ENCODE assay signal across 12 cellular contexts in genomic region chr3:46913644-46914043, GRCh38. TPM values are rescaled to one million over a fixed set of nuclear protein-coding genes. Genes with fewer than 3 reads are reported as not detected.
DNase-seq lines count a peak whose midpoint lies in the region; ATAC-seq, FAIRE-seq and TF ChIP-seq lines count a peak whose summit lies in the region.
"Had no signal": no experiment of that assay in that cellular context is flagged by ENCODE, and none has a peak within 500 bp of the region (broad histone marks: within the 10 kb centered on the region; RNA-seq: fewer than 3 reads in every experiment).

No MANE protein-coding gene starts in this region.

- peaks cover 15% of the 10 kb centered on the region for H3K4me1 Mint-ChIP-seq in osteocyte (ENCODE audit: unreplicated experiment)

- no peak overlapping the region for H3K4me3 ChIP-seq in SJCRH30
- H3K4me3 ChIP-seq: BLaER1 treated with 17β-estradiol and CSF1 and Interleukin-3, amounts not matched to agents 10 nM and 100 nM had no signal

- no peak for FAIRE-seq in HTR-8/SVneo (lab: Jason Lieb, UNC)
- FAIRE-seq: islet of Langerhans had no signal

- no peak for ATAC-seq in GM18907 (IDR thresholded peaks at IDR 0.05; ENCODE audit: unreplicated experiment)

- H3K9me3 Mint-ChIP-seq in osteocyte (ENCODE audit: unreplicated experiment), result peaks cover 6% of the 10 kb centered on the region
- H3K9me3 Mint-ChIP-seq: activated naive CD4-positive, alpha-beta T cell treated with anti-CD3 and anti-CD28 coated beads for 36 hours had no signal

- TF ChIP-seq CTCF in osteocyte (IDR thresholded peaks at IDR 0.05), result no peak

- peaks cover 25% of the 10 kb centered on the region for H3K36me3 Mint-ChIP-seq in osteocyte (ENCODE audit: unreplicated experiment)

- H3K36me3 ChIP-seq in SJCRH30, result peaks cover 20% of the 10 kb centered on the region

- no peak overlapping the region for H3K27ac Mint-ChIP-seq in osteocyte (ENCODE audit: unreplicated experiment)
- H3K27ac Mint-ChIP-seq: activated naive CD4-positive, alpha-beta T cell treated with anti-CD3 and anti-CD28 coated beads for 36 hours had no signal

- no peaks in the 10 kb centered on the region for H3K27me3 ChIP-seq in SJCRH30
- H3K27me3 ChIP-seq: BLaER1 treated with 17β-estradiol and CSF1 and Interleukin-3, amounts not matched to agents 10 nM and 100 nM had no signal

- DNase-seq in A172 (ENCODE audit: low spot score) (peak; percentile 77), HTR-8/SVneo (ENCODE audit: insufficient read length, low spot score) (peak; percentile 59), SJCRH30 (peak; percentile 69 to 80), cardiac septum (ENCODE audit: low spot score) (peak; percentile 75), osteocyte (ENCODE audit: extremely low spot score, unreplicated experiment) (no peak), SK-N-DZ (ENCODE audit: low spot score) (no peak)
- no peak for DNase-seq in stimulated activated naive CD4-positive, alpha-beta T cell (lab: John Stamatoyannopoulos, UW)
- DNase-seq: activated naive CD4-positive, alpha-beta T cell treated with anti-CD3 and anti-CD28 coated beads for 36 hours had no signal

- H3K4me1 ChIP-seq in SJCRH30, result peaks cover 19% of the 10 kb centered on the region

- no peaks in the 10 kb centered on the region for H3K27me3 Mint-ChIP-seq in osteocyte (ENCODE audit: unreplicated experiment)

- intact Hi-C loops in cardiac septum (cut with DNase I), result no loop called here

- peaks cover 5% of the 10 kb centered on the region; the same call in 1 of the 2 replicates for H3K9me3 ChIP-seq in SJCRH30 (replicated peaks)

- H3K27ac ChIP-seq in SJCRH30, result no peak overlapping the region
- H3K27ac ChIP-seq: BLaER1 treated with 17β-estradiol and CSF1 and Interleukin-3, amounts not matched to agents 10 nM and 100 nM had no signal

- no peak overlapping the region for H3K4me3 Mint-ChIP-seq in osteocyte (ENCODE audit: unreplicated experiment)
- H3K4me3 Mint-ChIP-seq: activated naive CD4-positive, alpha-beta T cell treated with anti-CD3 and anti-CD28 coated beads for 36 hours had no signal

RNA-seq across cellular contexts. Expression of gene PTH1R, which starts 36.1 kb away (rescaled TPM):
- total RNA-seq in A172 (2014; rRNA removed; shearing (Covaris generic)), result 2.8 and 4.9 TPM in 2 replicates
- total RNA-seq in SJCRH30 (2014; rRNA removed; shearing (Covaris generic)), result 6.6 and 6.7 TPM in 2 replicates
- total RNA-seq in cardiac septum (5.4 TPM), osteocyte (12.9 and 15.4 TPM in 2 replicates)
- 0.43 and 0.46 TPM in 2 replicates for polyA plus RNA-seq in SK-N-DZ (2014; cell fraction: cytosol; rRNA removed)
- 1.3 and 2.0 TPM in 2 replicates for polyA plus RNA-seq in SK-N-DZ (2014; cell fraction: nucleus; rRNA removed)
- total RNA-seq: activated naive CD4-positive, alpha-beta T cell treated with anti-CD3 and anti-CD28 coated beads for 36 hours; SK-MEL-5 had no signal

RNA-seq across cellular contexts. Expression of gene MYL3, which starts 50.4 kb away (rescaled TPM):
- 0.57 and 1.3 TPM in 2 replicates for total RNA-seq in A172 (2014; rRNA removed; shearing (Covaris generic))
- total RNA-seq in SJCRH30 (2014; rRNA removed; shearing (Covaris generic)), result not detected in 2 replicates
- total RNA-seq in cardiac septum (3,804 TPM), osteocyte (1.6 and 3.0 TPM in 2 replicates)
- polyA plus RNA-seq in SK-N-DZ (2014; cell fraction: cytosol; rRNA removed), result not detected in 2 replicates
- polyA plus RNA-seq in SK-N-DZ (2014; cell fraction: nucleus; rRNA removed), result not detected in 2 replicates
- total RNA-seq: activated naive CD4-positive, alpha-beta T cell treated with anti-CD3 and anti-CD28 coated beads for 36 hours; SK-MEL-5 had no signal

Comparison
In these comparisons a context has a peak if more than half of its experiments do, and no peak if none do; other contexts are left out.
1. DNase-seq: peak in A172 (single experiment), HTR-8/SVneo (single experiment), SJCRH30 (2 of 2) and cardiac septum (single experiment); none in osteocyte (single experiment), stimulated activated naive CD4-positive, alpha-beta T cell (0 of 6) and SK-N-DZ (single experiment).
2. RNA of gene MYL3, which starts 50.4 kb away (total RNA-seq): 3,804 TPM in cardiac septum (single experiment); 1.6 to 3.0 TPM in osteocyte, 0.57 to 1.3 TPM in A172 and not detected in SJCRH30; every median in the first group is over 100 times any median in the second.